In genomic region chr12:113075137-113075683, GRCh38 we compare ENCODE assay signal across 11 cellular contexts. TPM values are rescaled to one million over a fixed set of nuclear protein-coding genes. Genes with fewer than 3 reads are reported as not detected.
A peak's percentile ranks its signal among the peaks of the same experiment; 100 is the strongest.
DNase-seq lines count a peak whose midpoint lies in the region; ATAC-seq, FAIRE-seq and TF ChIP-seq lines count a peak whose summit lies in the region.
"Had no signal": no experiment of that assay in that cellular context is flagged by ENCODE, and none has a peak within 500 bp of the region (broad histone marks: within the 10 kb centered on the region; RNA-seq: fewer than 3 reads in every experiment).

No MANE protein-coding gene starts in this region.

- H3K36me3 Mint-ChIP-seq in mesothelial cell of epicardium: no peaks in the 10 kb centered on the region

- no peaks in the 10 kb centered on the region for H3K9me3 ChIP-seq in mucosa of descending colon
- H3K9me3 ChIP-seq: A549 had no signal

- DNase-seq in SHP77 (lab: John Stamatoyannopoulos, UW): peak; percentile 37
- DNase-seq in SHP77 treated with DMSO at 0.1 percent for 48 hours (lab: John Stamatoyannopoulos, UW): no peak
- DNase-seq in mucosa of descending colon: no peak
- no peak for DNase-seq in frontal cortex (ENCODE audit: low spot score in 2 of 2)
- no peak for DNase-seq in amygdala (lab: John Stamatoyannopoulos, UW)
- DNase-seq in mesothelial cell of epicardium (ENCODE audit: low spot score in 2 of 2, unreplicated experiment in 2 of 2): no peak
- DNase-seq: activated CD8-positive, alpha-beta memory T cell treated with anti-CD3 and anti-CD28 coated beads, Interleukin-2, amount 50 U/mL, for 4 hours; NK-92 treated with Interleukin-12 subunit alpha and Interleukin-12 subunit beta, amount 100 ng/mL, for 24 hours had no signal

- no peak overlapping the region for H3K4me3 Mint-ChIP-seq in mesothelial cell of epicardium

- intact Hi-C loops in mucosa of descending colon (cut with DNase I, micrococcal nuclease): no loop called here

- no peaks in the 10 kb centered on the region for H3K9me3 Mint-ChIP-seq in mesothelial cell of epicardium

- peaks cover 80% of the 10 kb centered on the region for H3K27me3 Mint-ChIP-seq in mesothelial cell of epicardium (ENCODE audit: low read depth)

- no peak overlapping the region for H3K4me3 ChIP-seq in mucosa of descending colon
- H3K4me3 ChIP-seq: A549 had no signal

- no peaks in the 10 kb centered on the region for H3K36me3 ChIP-seq in mucosa of descending colon (ENCODE audit: low read depth)

- TF ChIP-seq CTCF in mucosa of descending colon (IDR thresholded peaks at IDR 0.05) (no peak), mesothelial cell of epicardium (IDR thresholded peaks at IDR 0.05; ENCODE audit: unreplicated experiment) (no peak)

- ATAC-seq in GM21423 (IDR thresholded peaks at IDR 0.05; ENCODE audit: unreplicated experiment) (peak; percentile 86), HG03280 (IDR thresholded peaks at IDR 0.05; ENCODE audit: unreplicated experiment) (peak; percentile 87), mucosa of descending colon (peak; percentile 72)
- ATAC-seq: A549 had no signal

- no peak overlapping the region for H3K27ac Mint-ChIP-seq in mesothelial cell of epicardium

- no peaks in the 10 kb centered on the region for H3K4me1 Mint-ChIP-seq in mesothelial cell of epicardium

- no peak for FAIRE-seq in frontal cortex (lab: Jason Lieb, UNC)
- FAIRE-seq: A549 had no signal

- no peaks in the 10 kb centered on the region for H3K4me1 ChIP-seq in mucosa of descending colon (ENCODE audit: low read depth)

RNA-seq across cellular contexts. Expression of gene DTX1, which starts 18.7 kb away (rescaled TPM):
- total RNA-seq in mucosa of descending colon (1 to 10 TPM in 2 of 3 donors, under 1 TPM in 1; 0.67 to 5.9 (median 1.6) TPM), frontal cortex (18.3 TPM), mesothelial cell of epicardium (1.2 to 1.6 TPM (median 1.4 TPM) in 3 replicates)

Comparison
In these comparisons a context has a peak if more than half of its experiments do, and no peak if none do; other contexts are left out.
1. DNase-seq: peak in SHP77 (2 of 2); none in SHP77 treated with DMSO at 0.1 percent for 48 hours (single experiment), mucosa of descending colon (0 of 3), frontal cortex (0 of 2), amygdala (0 of 56) and mesothelial cell of epicardium (0 of 2).
2. Peak in every context shown above with its lines, with median percentiles within 50 percentile points of each other: ATAC-seq.